ENCODE assay signal across 28 cellular contexts in genomic region chr22:38772624-38772873, GRCh38.
"Had no signal": no experiment of that assay in that cellular context is flagged by ENCODE, and none has a peak within 500 bp of the region (broad histone marks: within the 10 kb centered on the region; RNA-seq: fewer than 3 reads in every experiment).

No MANE protein-coding gene starts in this region.

- H3K36me3 ChIP-seq: brain microvascular endothelial cell, gastrocnemius medialis had no signal

- H3K27ac ChIP-seq: brain microvascular endothelial cell, coronary artery, dorsolateral prefrontal cortex, esophagus muscularis mucosa, foreskin keratinocyte, gastrocnemius medialis had no signal

- ATAC-seq: activated CD4-positive, alpha-beta T cell treated with anti-CD3 and anti-CD28 coated beads for 36 hours; activated CD8-positive, alpha-beta memory T cell treated with anti-CD3 and anti-CD28 coated beads, Interleukin-2, amount 10 ng/mL, durations not matched to agents 7 days and 5 days; activated CD8-positive, alpha-beta T cell treated with anti-CD3 and anti-CD28 coated beads, Interleukin-2, amount 10 ng/mL, durations not matched to agents 7 days and 5 days; activated naive CD4-positive, alpha-beta T cell treated with anti-CD3 and anti-CD28 coated beads, Interleukin-2, amount 50 U/mL, for 72 hours; effector memory CD8-positive, alpha-beta T cell; foreskin keratinocyte; gastrocnemius medialis; T-cell had no signal

- H3K27me3 ChIP-seq: brain microvascular endothelial cell, dorsolateral prefrontal cortex, esophagus muscularis mucosa, foreskin keratinocyte, gastrocnemius medialis had no signal

- H3K4me1 ChIP-seq: foreskin keratinocyte had no signal

- H3K4me3 ChIP-seq: coronary artery, dorsolateral prefrontal cortex, esophagus muscularis mucosa, gastrocnemius medialis had no signal

- DNase-seq: activated CD4-positive, alpha-beta memory T cell treated with anti-CD3 and anti-CD28 coated beads for 36 hours; activated CD4-positive, alpha-beta T cell treated with anti-CD3 and anti-CD28 coated beads for 36 hours; activated CD4-positive, alpha-beta T cell treated with anti-CD3 and anti-CD28 coated beads, Interleukin-2, amount 10 ng/mL, durations not matched to agents 24 days and 14 days; activated CD4-positive, CD25-positive, alpha-beta regulatory T cell; activated CD4-positive, CD25-positive, alpha-beta regulatory T cell treated with anti-CD3 and anti-CD28 coated beads, Interleukin-2, amount 50 U/mL, for 72 hours; activated CD8-positive, alpha-beta memory T cell treated with anti-CD3 and anti-CD28 coated beads, Interleukin-2, amount 10 ng/mL, durations not matched to agents 7 days and 5 days; activated CD8-positive, alpha-beta memory T cell treated with anti-CD3 and anti-CD28 coated beads, Interleukin-2, amount 50 U/mL, for 4 hours; activated CD8-positive, alpha-beta T cell treated with anti-CD3 and anti-CD28 coated beads, Interleukin-2, amount 10 ng/mL, durations not matched to agents 7 days and 5 days; activated effector memory CD4-positive, alpha-beta T cell treated with anti-CD3 and anti-CD28 coated beads, Interleukin-2, amount 50 U/mL, for 16 hours; activated naive CD4-positive, alpha-beta T cell treated with anti-CD3 and anti-CD28 coated beads, Interleukin-2, amount 10 ng/mL, durations not matched to agents 7 days and 5 days; activated naive CD8-positive, alpha-beta T cell treated with anti-CD3 and anti-CD28 coated beads, Interleukin-2, amount 10 ng/mL, durations not matched to agents 7 days and 5 days; activated T-cell treated with anti-CD3 and anti-CD28 coated beads, Interleukin-2, amount 50 U/mL, for 1 hour; activated T-cell treated with anti-CD3 and anti-CD28 coated beads, Interleukin-2, amount 50 U/mL, for 48 hours; amniotic stem cell; anterior cingulate cortex; brain microvascular endothelial cell; dorsolateral prefrontal cortex; effector memory CD8-positive, alpha-beta T cell; erythroblast; foreskin keratinocyte; gastrocnemius medialis; glutamatergic neuron; SW 1271; T-cell; T1000 had no signal

- H3K9me3 ChIP-seq: esophagus muscularis mucosa, gastrocnemius medialis had no signal
